In genomic region chr3:134449277-134449676, GRCh38 we compare ENCODE assay signal across 8 cellular contexts. TPM values are rescaled to one million over a fixed set of nuclear protein-coding genes. Genes with fewer than 3 reads are reported as not detected.
A peak's percentile ranks its signal among the peaks of the same experiment; 100 is the strongest.
DNase-seq lines count a peak whose midpoint lies in the region; ATAC-seq and TF ChIP-seq lines count a peak whose summit lies in the region.

No MANE protein-coding gene starts in this region.

- no peak overlapping the region for H3K27ac ChIP-seq in left ventricle myocardium inferior (replicated peaks)

- no peak overlapping the region for H3K4me3 ChIP-seq in GM12875 (ENCODE audit: low read depth, low read length)
- H3K4me3 ChIP-seq in left ventricle myocardium inferior: no peak overlapping the region

- H3K9me3 ChIP-seq in left ventricle myocardium inferior (replicated peaks): peaks cover 11% of the 10 kb centered on the region

- H3K27me3 ChIP-seq in left ventricle myocardium inferior (ENCODE audit: low read depth): no peaks in the 10 kb centered on the region

- H3K4me1 ChIP-seq in left ventricle myocardium inferior: peaks cover 33% of the 10 kb centered on the region

- peak; percentile 60 for DNase-seq in ACHN
- peak; percentile 47 for DNase-seq in SW480 (ENCODE audit: low spot score)
- DNase-seq in left ventricle myocardium inferior: no peak
- peak; percentile 86 for DNase-seq in superior temporal gyrus (ENCODE audit: extremely low spot score)
- no peak for DNase-seq in retina
- no peak for DNase-seq in KBM-7

- intact Hi-C loops in left ventricle myocardium inferior (cut with micrococcal nuclease): no loop called here

- in situ Hi-C loops in ACHN (cut with HindIII; ENCODE audit: low pct_ligation_motif_present, low pct_unique_long_range_greater_than_20kb, low sequenced_read_pairs) (no loop called here), KBM-7 (cut with MboI; ENCODE audit: low pct_unique_long_range_greater_than_20kb, low sequenced_read_pairs) (no loop called here)

- ATAC-seq in GM18520 (IDR thresholded peaks at IDR 0.05; ENCODE audit: unreplicated experiment): no peak

- no peaks in the 10 kb centered on the region for H3K36me3 ChIP-seq in left ventricle myocardium inferior

- TF ChIP-seq CTCF in GM12875 (IDR thresholded peaks at IDR 0.05; ENCODE audit: borderline replicate concordance, insufficient read depth, low read depth, low read length): peak; percentile 23; the same call in 1 of the 2 replicates
- TF ChIP-seq CTCF in left ventricle myocardium inferior (IDR thresholded peaks at IDR 0.05; ENCODE audit: borderline replicate concordance): peak; percentile 57

RNA-seq across cellular contexts. Expression of gene ANAPC13, which starts 36.5 kb away (rescaled TPM):
- total RNA-seq in left ventricle myocardium inferior: 76.4 TPM

RNA-seq across cellular contexts. Expression of gene CEP63, which starts 36.6 kb away (rescaled TPM):
- 34.7 TPM for total RNA-seq in left ventricle myocardium inferior

Comparison
In these comparisons a context has a peak if more than half of its experiments do, and no peak if none do; other contexts are left out.
1. DNase-seq: peak in ACHN (single experiment), SW480 (single experiment) and superior temporal gyrus (single experiment); none in left ventricle myocardium inferior (single experiment), retina (single experiment) and KBM-7 (single experiment).